1 cellular context compared by ENCODE assay signal in the genomic region with DNA sequence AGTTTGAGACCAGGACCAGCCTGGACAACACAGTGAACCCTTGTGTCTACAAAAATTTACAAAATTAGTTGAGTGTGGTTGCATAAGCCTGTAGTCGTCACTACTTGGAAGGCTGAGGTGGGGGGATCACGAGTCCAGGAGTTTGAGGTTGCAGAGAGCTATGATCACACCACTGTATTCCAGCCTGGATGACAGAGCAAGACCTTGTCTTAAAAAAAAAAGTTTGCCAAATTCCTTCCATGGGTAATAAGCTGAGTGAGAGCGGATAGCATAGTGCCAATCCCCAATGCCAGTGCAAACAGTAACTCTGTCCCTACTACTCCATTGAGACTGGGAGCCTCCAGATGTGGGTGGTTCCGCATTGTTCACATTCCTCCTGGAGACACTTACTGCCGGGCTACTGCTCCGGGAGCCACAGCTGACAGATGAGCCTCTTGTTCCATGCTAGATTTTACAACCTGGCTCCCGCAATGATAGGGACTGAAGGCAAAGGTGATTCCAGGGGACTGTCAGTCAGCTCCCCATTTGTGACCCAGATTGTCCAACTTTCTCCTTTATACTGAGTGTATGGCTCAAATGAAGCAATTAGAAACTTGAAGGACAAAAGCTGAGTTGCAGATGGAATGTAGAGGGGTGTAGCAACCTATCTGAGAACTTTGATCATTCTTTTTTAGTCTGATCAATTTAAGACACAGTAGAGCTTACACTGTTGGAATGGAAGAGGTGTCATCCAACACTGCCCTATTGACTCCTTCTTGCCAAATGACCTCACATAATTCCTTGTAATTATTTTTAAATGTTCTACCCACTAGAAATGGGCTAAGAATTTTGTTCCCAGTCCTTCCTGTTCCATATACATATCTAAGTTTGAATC.
TF ChIP-seq lines count a peak whose summit lies in the region.

No MANE protein-coding gene starts in this region.

TF ChIP-seq in HepG2, 621 proteins besides CTCF, POLR2A, EP300 and RAD21 (continued from another document):
- TF ChIP-seq, protein P1, sequence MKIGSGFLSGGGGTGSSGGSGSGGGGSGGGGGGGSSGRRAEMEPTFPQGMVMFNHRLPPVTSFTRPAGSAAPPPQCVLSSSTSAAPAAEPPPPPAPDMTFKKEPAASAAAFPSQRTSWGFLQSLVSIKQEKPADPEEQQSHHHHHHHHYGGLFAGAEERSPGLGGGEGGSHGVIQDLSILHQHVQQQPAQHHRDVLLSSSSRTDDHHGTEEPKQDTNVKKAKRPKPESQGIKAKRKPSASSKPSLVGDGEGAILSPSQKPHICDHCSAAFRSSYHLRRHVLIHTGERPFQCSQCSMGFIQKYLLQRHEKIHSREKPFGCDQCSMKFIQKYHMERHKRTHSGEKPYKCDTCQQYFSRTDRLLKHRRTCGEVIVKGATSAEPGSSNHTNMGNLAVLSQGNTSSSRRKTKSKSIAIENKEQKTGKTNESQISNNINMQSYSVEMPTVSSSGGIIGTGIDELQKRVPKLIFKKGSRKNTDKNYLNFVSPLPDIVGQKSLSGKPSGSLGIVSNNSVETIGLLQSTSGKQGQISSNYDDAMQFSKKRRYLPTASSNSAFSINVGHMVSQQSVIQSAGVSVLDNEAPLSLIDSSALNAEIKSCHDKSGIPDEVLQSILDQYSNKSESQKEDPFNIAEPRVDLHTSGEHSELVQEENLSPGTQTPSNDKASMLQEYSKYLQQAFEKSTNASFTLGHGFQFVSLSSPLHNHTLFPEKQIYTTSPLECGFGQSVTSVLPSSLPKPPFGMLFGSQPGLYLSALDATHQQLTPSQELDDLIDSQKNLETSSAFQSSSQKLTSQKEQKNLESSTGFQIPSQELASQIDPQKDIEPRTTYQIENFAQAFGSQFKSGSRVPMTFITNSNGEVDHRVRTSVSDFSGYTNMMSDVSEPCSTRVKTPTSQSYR (CRISPR knock-in tag; IDR thresholded peaks at IDR 0.05; ENCODE audit: borderline replicate concordance) = no peak
- TF ChIP-seq ZNF138 (CRISPR knock-in tag; IDR thresholded peaks at IDR 0.05; ENCODE audit: low read depth) = no peak
